In genomic region chr7:20141666-20142065, GRCh38 we compare ENCODE assay signal across 13 cellular contexts.
DNase-seq lines count a peak whose midpoint lies in the region; ATAC-seq and TF ChIP-seq lines count a peak whose summit lies in the region.
"Had no signal": no experiment of that assay in that cellular context is flagged by ENCODE, and none has a peak within 500 bp of the region (broad histone marks: within the 10 kb centered on the region; RNA-seq: fewer than 3 reads in every experiment).

No MANE protein-coding gene starts in this region.

- ATAC-seq in HG03442 (IDR thresholded peaks at IDR 0.05; ENCODE audit: unreplicated experiment): peak; percentile 67
- no peak for ATAC-seq in HG02981 (IDR thresholded peaks at IDR 0.05; ENCODE audit: unreplicated experiment)
- ATAC-seq: activated CD4-positive, CD25-positive, alpha-beta regulatory T cell treated with anti-CD3 and anti-CD28 coated beads, Interleukin-2, amount 50 U/mL, for 24 hours; activated T-cell treated with anti-CD3 and anti-CD28 coated beads, Interleukin-2, amount 50 U/mL, for 4 hours had no signal

- H3K4me2 ChIP-seq in fibroblast of lung (ENCODE audit: extremely low read depth, insufficient read depth, low read length): no peak overlapping the region

- H3K27me3 ChIP-seq in fibroblast of lung (ENCODE audit: control insufficient read depth, insufficient read depth, low read length): no peaks in the 10 kb centered on the region
- no peaks in the 10 kb centered on the region for H3K27me3 ChIP-seq in MG63

- no peak for TF ChIP-seq CTCF in fibroblast of lung (conservative IDR thresholded peaks at IDR 0.05 in 1 of 2, IDR thresholded peaks at IDR 0.05 in 1 of 2; ENCODE audit: low read depth in 1 of 2, low read length in 2 of 2)

- H3K27ac ChIP-seq in fibroblast of lung (ENCODE audit: insufficient read depth, low read length): no peak overlapping the region
- H3K27ac ChIP-seq: epithelial cell of prostate had no signal

- DNase-seq in DMS153 treated with DMSO at 0.1 percent for 48 hours (lab: John Stamatoyannopoulos, UW; ENCODE audit: unreplicated experiment): peak; percentile 22
- DNase-seq in NCI-H446 treated with DMSO at 0.1 percent for 48 hours (lab: John Stamatoyannopoulos, UW): peak; percentile 27
- peak; percentile 51 to 74 for DNase-seq in fibroblast of lung (ENCODE audit: low read depth in 2 of 2)
- DNase-seq in stimulated activated CD4-positive, alpha-beta T cell treated with anti-CD3 and anti-CD28 coated beads, Interleukin-2, amount 100 ng/mL, for 24 hours: no peak
- no peak for DNase-seq in MG63
- no peak for DNase-seq in mucosa of gallbladder (ENCODE audit: low spot score)
- DNase-seq: activated T-cell treated with anti-CD3 and anti-CD28 coated beads, Interleukin-2, amount 50 U/mL, for 4 hours; Karpas-422; stimulated activated CD4-positive, alpha-beta T cell treated with anti-CD3 and anti-CD28 coated beads, Interleukin-4, amount 100 ng/mL, for 24 hours had no signal

- H3K4me3 ChIP-seq in fibroblast of lung (replicated peaks in 1 of 4; ENCODE audit: control extremely low read depth in 1 of 4, insufficient read depth in 1 of 4, low read depth in 3 of 4, low read length in 4 of 4) (no peak overlapping the region), MG63 (no peak overlapping the region)

- no peaks in the 10 kb centered on the region for H3K4me1 ChIP-seq in fibroblast of lung (ENCODE audit: control insufficient read depth, extremely low read depth, insufficient read depth, low read length)

- H3K36me3 ChIP-seq in fibroblast of lung (ENCODE audit: control insufficient read depth, insufficient read depth, low read length): no peaks in the 10 kb centered on the region
- H3K36me3 ChIP-seq in MG63: no peaks in the 10 kb centered on the region

- H4K20me1 ChIP-seq in fibroblast of lung (ENCODE audit: control insufficient read depth, extremely low read depth, insufficient read depth, low read length): no peaks in the 10 kb centered on the region

- H2AFZ ChIP-seq in fibroblast of lung (ENCODE audit: low read length): no peak overlapping the region

- H3K9me3 ChIP-seq in fibroblast of lung (ENCODE audit: control insufficient read depth, insufficient read depth, low read depth, low read length) (no peaks in the 10 kb centered on the region), MG63 (no peaks in the 10 kb centered on the region)

- H3K9ac ChIP-seq in fibroblast of lung (ENCODE audit: insufficient read depth, low read length): no peak overlapping the region

- H3K79me2 ChIP-seq in fibroblast of lung (ENCODE audit: control insufficient read depth, insufficient read depth, low read length): no peaks in the 10 kb centered on the region

Comparison
In these comparisons a context has a peak if more than half of its experiments do, and no peak if none do; other contexts are left out.
1. DNase-seq: peak in DMS153 treated with DMSO at 0.1 percent for 48 hours (single experiment), NCI-H446 treated with DMSO at 0.1 percent for 48 hours (single experiment) and fibroblast of lung (2 of 2); none in stimulated activated CD4-positive, alpha-beta T cell treated with anti-CD3 and anti-CD28 coated beads, Interleukin-2, amount 100 ng/mL, for 24 hours (0 of 2), MG63 (single experiment) and mucosa of gallbladder (single experiment).